1 cellular context compared by ENCODE assay signal in the genomic region with DNA sequence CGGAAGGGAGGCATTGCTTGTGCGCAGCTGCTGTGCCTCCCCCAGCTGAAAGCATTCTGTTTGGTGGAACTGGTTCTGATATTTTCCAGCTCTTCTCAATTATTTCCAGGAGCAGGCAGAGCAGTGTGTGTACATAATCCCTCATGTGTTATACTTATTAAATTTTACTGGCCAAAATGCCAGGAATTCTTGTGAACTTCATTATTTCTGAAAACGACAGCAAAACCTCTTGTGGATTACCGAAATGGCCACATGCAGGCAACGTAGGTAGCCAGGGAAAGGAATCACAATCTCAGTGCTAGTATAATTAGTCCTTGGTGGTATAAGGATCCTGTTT.
TF ChIP-seq lines count a peak whose summit lies in the region.

No MANE protein-coding gene starts in this region.

TF ChIP-seq in GM23338, 12 proteins besides CTCF, POLR2A, EP300 and RAD21 (continued from another document):
- TF ChIP-seq, protein P1, sequence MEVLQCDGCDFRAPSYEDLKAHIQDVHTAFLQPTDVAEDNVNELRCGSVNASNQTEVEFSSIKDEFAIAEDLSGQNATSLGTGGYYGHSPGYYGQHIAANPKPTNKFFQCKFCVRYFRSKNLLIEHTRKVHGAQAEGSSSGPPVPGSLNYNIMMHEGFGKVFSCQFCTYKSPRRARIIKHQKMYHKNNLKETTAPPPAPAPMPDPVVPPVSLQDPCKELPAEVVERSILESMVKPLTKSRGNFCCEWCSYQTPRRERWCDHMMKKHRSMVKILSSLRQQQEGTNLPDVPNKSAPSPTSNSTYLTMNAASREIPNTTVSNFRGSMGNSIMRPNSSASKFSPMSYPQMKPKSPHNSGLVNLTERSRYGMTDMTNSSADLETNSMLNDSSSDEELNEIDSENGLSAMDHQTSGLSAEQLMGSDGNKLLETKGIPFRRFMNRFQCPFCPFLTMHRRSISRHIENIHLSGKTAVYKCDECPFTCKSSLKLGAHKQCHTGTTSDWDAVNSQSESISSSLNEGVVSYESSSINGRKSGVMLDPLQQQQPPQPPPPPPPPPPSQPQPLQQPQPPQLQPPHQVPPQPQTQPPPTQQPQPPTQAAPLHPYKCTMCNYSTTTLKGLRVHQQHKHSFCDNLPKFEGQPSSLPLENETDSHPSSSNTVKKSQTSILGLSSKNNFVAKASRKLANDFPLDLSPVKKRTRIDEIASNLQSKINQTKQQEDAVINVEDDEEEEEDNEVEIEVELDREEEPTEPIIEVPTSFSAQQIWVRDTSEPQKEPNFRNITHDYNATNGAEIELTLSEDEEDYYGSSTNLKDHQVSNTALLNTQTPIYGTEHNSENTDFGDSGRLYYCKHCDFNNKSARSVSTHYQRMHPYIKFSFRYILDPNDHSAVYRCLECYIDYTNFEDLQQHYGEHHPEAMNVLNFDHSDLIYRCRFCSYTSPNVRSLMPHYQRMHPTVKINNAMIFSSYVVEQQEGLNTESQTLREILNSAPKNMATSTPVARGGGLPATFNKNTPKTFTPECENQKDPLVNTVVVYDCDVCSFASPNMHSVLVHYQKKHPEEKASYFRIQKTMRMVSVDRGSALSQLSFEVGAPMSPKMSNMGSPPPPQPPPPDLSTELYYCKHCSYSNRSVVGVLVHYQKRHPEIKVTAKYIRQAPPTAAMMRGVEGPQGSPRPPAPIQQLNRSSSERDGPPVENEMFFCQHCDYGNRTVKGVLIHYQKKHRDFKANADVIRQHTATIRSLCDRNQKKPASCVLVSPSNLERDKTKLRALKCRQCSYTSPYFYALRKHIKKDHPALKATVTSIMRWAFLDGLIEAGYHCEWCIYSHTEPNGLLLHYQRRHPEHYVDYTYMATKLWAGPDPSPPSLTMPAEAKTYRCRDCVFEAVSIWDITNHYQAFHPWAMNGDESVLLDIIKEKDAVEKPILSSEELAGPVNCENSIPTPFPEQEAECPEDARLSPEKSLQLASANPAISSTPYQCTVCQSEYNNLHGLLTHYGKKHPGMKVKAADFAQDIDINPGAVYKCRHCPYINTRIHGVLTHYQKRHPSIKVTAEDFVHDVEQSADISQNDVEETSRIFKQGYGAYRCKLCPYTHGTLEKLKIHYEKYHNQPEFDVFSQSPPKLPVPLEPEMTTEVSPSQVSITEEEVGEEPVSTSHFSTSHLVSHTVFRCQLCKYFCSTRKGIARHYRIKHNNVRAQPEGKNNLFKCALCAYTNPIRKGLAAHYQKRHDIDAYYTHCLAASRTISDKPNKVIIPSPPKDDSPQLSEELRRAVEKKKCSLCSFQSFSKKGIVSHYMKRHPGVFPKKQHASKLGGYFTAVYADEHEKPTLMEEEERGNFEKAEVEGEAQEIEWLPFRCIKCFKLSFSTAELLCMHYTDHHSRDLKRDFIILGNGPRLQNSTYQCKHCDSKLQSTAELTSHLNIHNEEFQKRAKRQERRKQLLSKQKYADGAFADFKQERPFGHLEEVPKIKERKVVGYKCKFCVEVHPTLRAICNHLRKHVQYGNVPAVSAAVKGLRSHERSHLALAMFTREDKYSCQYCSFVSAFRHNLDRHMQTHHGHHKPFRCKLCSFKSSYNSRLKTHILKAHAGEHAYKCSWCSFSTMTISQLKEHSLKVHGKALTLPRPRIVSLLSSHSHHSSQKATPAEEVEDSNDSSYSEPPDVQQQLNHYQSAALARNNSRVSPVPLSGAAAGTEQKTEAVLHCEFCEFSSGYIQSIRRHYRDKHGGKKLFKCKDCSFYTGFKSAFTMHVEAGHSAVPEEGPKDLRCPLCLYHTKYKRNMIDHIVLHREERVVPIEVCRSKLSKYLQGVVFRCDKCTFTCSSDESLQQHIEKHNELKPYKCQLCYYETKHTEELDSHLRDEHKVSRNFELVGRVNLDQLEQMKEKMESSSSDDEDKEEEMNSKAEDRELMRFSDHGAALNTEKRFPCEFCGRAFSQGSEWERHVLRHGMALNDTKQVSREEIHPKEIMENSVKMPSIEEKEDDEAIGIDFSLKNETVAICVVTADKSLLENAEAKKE (CRISPR knock-in tag; IDR thresholded peaks at IDR 0.05), result no peak
- TF ChIP-seq, protein P2, sequence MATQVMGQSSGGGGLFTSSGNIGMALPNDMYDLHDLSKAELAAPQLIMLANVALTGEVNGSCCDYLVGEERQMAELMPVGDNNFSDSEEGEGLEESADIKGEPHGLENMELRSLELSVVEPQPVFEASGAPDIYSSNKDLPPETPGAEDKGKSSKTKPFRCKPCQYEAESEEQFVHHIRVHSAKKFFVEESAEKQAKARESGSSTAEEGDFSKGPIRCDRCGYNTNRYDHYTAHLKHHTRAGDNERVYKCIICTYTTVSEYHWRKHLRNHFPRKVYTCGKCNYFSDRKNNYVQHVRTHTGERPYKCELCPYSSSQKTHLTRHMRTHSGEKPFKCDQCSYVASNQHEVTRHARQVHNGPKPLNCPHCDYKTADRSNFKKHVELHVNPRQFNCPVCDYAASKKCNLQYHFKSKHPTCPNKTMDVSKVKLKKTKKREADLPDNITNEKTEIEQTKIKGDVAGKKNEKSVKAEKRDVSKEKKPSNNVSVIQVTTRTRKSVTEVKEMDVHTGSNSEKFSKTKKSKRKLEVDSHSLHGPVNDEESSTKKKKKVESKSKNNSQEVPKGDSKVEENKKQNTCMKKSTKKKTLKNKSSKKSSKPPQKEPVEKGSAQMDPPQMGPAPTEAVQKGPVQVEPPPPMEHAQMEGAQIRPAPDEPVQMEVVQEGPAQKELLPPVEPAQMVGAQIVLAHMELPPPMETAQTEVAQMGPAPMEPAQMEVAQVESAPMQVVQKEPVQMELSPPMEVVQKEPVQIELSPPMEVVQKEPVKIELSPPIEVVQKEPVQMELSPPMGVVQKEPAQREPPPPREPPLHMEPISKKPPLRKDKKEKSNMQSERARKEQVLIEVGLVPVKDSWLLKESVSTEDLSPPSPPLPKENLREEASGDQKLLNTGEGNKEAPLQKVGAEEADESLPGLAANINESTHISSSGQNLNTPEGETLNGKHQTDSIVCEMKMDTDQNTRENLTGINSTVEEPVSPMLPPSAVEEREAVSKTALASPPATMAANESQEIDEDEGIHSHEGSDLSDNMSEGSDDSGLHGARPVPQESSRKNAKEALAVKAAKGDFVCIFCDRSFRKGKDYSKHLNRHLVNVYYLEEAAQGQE (IDR thresholded peaks at IDR 0.05; ENCODE audit: unreplicated experiment), result no peak
